In genomic region chr3:52308308-52308707, GRCh38 we compare ENCODE assay signal across 21 cellular contexts. TPM values are rescaled to one million over a fixed set of nuclear protein-coding genes. Genes with fewer than 3 reads are reported as not detected.
A peak's percentile ranks its signal among the peaks of the same experiment; 100 is the strongest.
DNase-seq lines count a peak whose midpoint lies in the region; ATAC-seq, FAIRE-seq and TF ChIP-seq lines count a peak whose summit lies in the region.
"Had no signal": no experiment of that assay in that cellular context is flagged by ENCODE, and none has a peak within 500 bp of the region (broad histone marks: within the 10 kb centered on the region; RNA-seq: fewer than 3 reads in every experiment).

No MANE protein-coding gene starts in this region.

- H3K9ac ChIP-seq in SK-N-SH, result no peak overlapping the region

- H3K4me3 ChIP-seq in SK-N-SH (ENCODE audit: low read depth in 2 of 2, low read length in 1 of 2), result no peak overlapping the region
- H3K4me3 ChIP-seq: breast epithelium, left lung had no signal

- H4K20me1 ChIP-seq in SK-N-SH (ENCODE audit: insufficient read depth), result no peaks in the 10 kb centered on the region

- CTCF ChIA-PET in CD4-positive, alpha-beta T cell (lab: Charles Lee), result no interaction called here
- CTCF ChIA-PET in SK-N-SH (lab: Yijun Ruan, JAX), result interaction anchor here (0.7 to 2.9 kb wide), 3 partner anchors 20 to 88 kb away, joined by 3 to 16 read pairs (median 3); no protein-coding TSS in a partner anchor
- CTCF ChIA-PET in WTC11 (lab: Charles Lee), result interaction anchor here (0.7 kb wide), 1 partner anchor 80 kb away, joined by 5 read pairs; no protein-coding TSS in a partner anchor

- H3K4me1 ChIP-seq in SK-N-SH (ENCODE audit: control insufficient read depth in 1 of 2, insufficient read depth in 2 of 2, low read depth in 1 of 2, low read length in 1 of 2), result peaks cover 9 to 79% of the 10 kb centered on the region in 2 experiments; a peak in 3 of 4 replicates
- H3K4me1 ChIP-seq: breast epithelium had no signal

- H3K4me2 ChIP-seq in SK-N-SH, result no peak overlapping the region

- no peak for ATAC-seq in CD4-positive, alpha-beta T cell (ENCODE audit: poor library complexity)
- ATAC-seq in effector memory CD8-positive, alpha-beta T cell (replicated peaks), result no peak
- ATAC-seq in WTC11, result no peak
- ATAC-seq in GM19452 (IDR thresholded peaks at IDR 0.05; ENCODE audit: unreplicated experiment), result no peak
- ATAC-seq: left lung had no signal

- H3K27ac ChIP-seq in CD4-positive, alpha-beta T cell (ENCODE audit: low read depth, low read length), result no peak overlapping the region
- H3K27ac ChIP-seq in SK-N-SH (ENCODE audit: low read depth in 2 of 2, low read length in 1 of 2), result peak overlapping the region in 1 of 2 experiments; percentile 98; a peak in 2 of 4 replicates
- H3K27ac ChIP-seq: breast epithelium, epithelial cell of prostate, left lung, RWPE1 had no signal

- POLR2A ChIA-PET in CD4-positive, alpha-beta T cell (lab: Charles Lee), result interaction anchor here (1.0 kb wide), 1 partner anchor 86 kb away, joined by 3 read pairs; no protein-coding TSS in a partner anchor
- POLR2A ChIA-PET in SK-N-SH (lab: Yijun Ruan, JAX), result interaction anchor here (1.2 to 2.1 kb wide), 3 partner anchors 9 to 30 kb away, joined by 3 to 17 read pairs (median 4); partner anchors contain the start of genes GLYCTK and WDR82
- POLR2A ChIA-PET in WTC11 (lab: Charles Lee), result interaction anchor here (0.5 kb wide), 1 partner anchor 29 kb away, joined by 3 read pairs; no protein-coding TSS in a partner anchor

- no peak for TF ChIP-seq EP300 in SK-N-SH (IDR thresholded peaks at IDR 0.05; ENCODE audit: borderline replicate concordance in 1 of 2, low read depth in 1 of 2, low read length in 1 of 2)

- no peak overlapping the region for H2AFZ ChIP-seq in SK-N-SH (ENCODE audit: low read depth)

- H3K36me3 ChIP-seq in SK-N-SH (replicated peaks in 1 of 2; ENCODE audit: control insufficient read depth in 1 of 2, insufficient read depth in 2 of 2, low read length in 1 of 2), result no peaks in the 10 kb centered on the region
- H3K36me3 ChIP-seq: breast epithelium had no signal

- H3K9me3 ChIP-seq in CD4-positive, alpha-beta T cell (ENCODE audit: control insufficient read depth, low read length), result no peaks in the 10 kb centered on the region
- no peaks in the 10 kb centered on the region for H3K9me3 ChIP-seq in SK-N-SH
- H3K9me3 ChIP-seq: breast epithelium, left lung had no signal

- WGBS in SK-N-SH (ENCODE audit: low lambda C conversion rate), result no CpG with 5 or more reads among the region's 1 CpG

- TF ChIP-seq CTCF in CD4-positive, alpha-beta T cell (IDR thresholded peaks at IDR 0.05), result no peak
- TF ChIP-seq CTCF in nephron progenitor cell (IDR thresholded peaks at IDR 0.05) (no peak), SK-N-SH (IDR thresholded peaks at IDR 0.05) (no peak), WTC11 (IDR thresholded peaks at IDR 0.05) (no peak)

- no peaks in the 10 kb centered on the region for H3K9me2 ChIP-seq in SK-N-SH

- TF ChIP-seq RAD21 in SK-N-SH (IDR thresholded peaks at IDR 0.05; ENCODE audit: low read length), result no peak

- no peaks in the 10 kb centered on the region for H3K9me3 Mint-ChIP-seq in CD4-positive, alpha-beta T cell
- H3K9me3 Mint-ChIP-seq in effector memory CD8-positive, alpha-beta T cell, result no peaks in the 10 kb centered on the region
- H3K9me3 Mint-ChIP-seq in nephron progenitor cell, result no peaks in the 10 kb centered on the region
- H3K9me3 Mint-ChIP-seq in WTC11, result no peaks in the 10 kb centered on the region
- H3K9me3 Mint-ChIP-seq: activated naive CD4-positive, alpha-beta T cell treated with anti-CD3 and anti-CD28 coated beads, Interleukin-2, amount 50 U/mL, for 24 hours; T-helper 1 cell treated with Interleukin-12 subunit alpha and Interleukin-12 subunit beta and Interleukin-4 antibody, amounts not matched to agents 30 μg/mL and 1 μg/mL, for 36 hours had no signal

- H3K4me1 Mint-ChIP-seq in CD4-positive, alpha-beta T cell (ENCODE audit: low read depth), result peaks cover 30% of the 10 kb centered on the region
- peaks cover 40 to 51% of the 10 kb centered on the region in 2 donors for H3K4me1 Mint-ChIP-seq in effector memory CD8-positive, alpha-beta T cell (ENCODE audit: low read depth in 2 of 2)
- H3K4me1 Mint-ChIP-seq in nephron progenitor cell, result peaks cover 27% of the 10 kb centered on the region
- no peaks in the 10 kb centered on the region for H3K4me1 Mint-ChIP-seq in WTC11

- DNase-seq in CD4-positive, alpha-beta T cell, result no peak
- DNase-seq in HTR-8/SVneo (ENCODE audit: insufficient read length, low spot score) (no peak), nephron progenitor cell (no peak), SK-N-SH (no peak), WTC11 (ENCODE audit: low spot score) (no peak), KG1 (lab: John Stamatoyannopoulos, UW) (no peak)
- DNase-seq in effector memory CD8-positive, alpha-beta T cell, result no peak
- DNase-seq: activated CD4-positive, alpha-beta T cell treated with anti-CD3 and anti-CD28 coated beads, Interleukin-2, amount 50 U/mL, for 48 hours; activated CD4-positive, CD25-positive, alpha-beta regulatory T cell treated with anti-CD3 and anti-CD28 coated beads, Interleukin-2, amount 50 U/mL, for 72 hours; C1 segment of cervical spinal cord; effector CD4-positive, alpha-beta T cell; left lung; mesendoderm; NCI-H1694 had no signal

- H3K27ac Mint-ChIP-seq in CD4-positive, alpha-beta T cell, result peak overlapping the region; percentile 77
- H3K27ac Mint-ChIP-seq in effector memory CD8-positive, alpha-beta T cell, result peak overlapping the region; percentile 92 to 98
- peak overlapping the region; percentile 17 for H3K27ac Mint-ChIP-seq in nephron progenitor cell
- no peak overlapping the region for H3K27ac Mint-ChIP-seq in WTC11
- H3K27ac Mint-ChIP-seq: activated naive CD4-positive, alpha-beta T cell treated with anti-CD3 and anti-CD28 coated beads, Interleukin-2, amount 50 U/mL, for 24 hours; T-helper 1 cell treated with Interleukin-12 subunit alpha and Interleukin-12 subunit beta and Interleukin-4 antibody, amounts not matched to agents 30 μg/mL and 1 μg/mL, for 36 hours had no signal

- no peaks in the 10 kb centered on the region for H3K27me3 ChIP-seq in CD4-positive, alpha-beta T cell (ENCODE audit: control insufficient read depth, insufficient read depth, low read length)
- H3K27me3 ChIP-seq in SK-N-SH (ENCODE audit: insufficient read depth), result no peaks in the 10 kb centered on the region
- H3K27me3 ChIP-seq: breast epithelium, left lung had no signal

- H3K79me2 ChIP-seq in SK-N-SH (ENCODE audit: insufficient read depth), result no peaks in the 10 kb centered on the region

- no peak overlapping the region for H3K4me3 Mint-ChIP-seq in CD4-positive, alpha-beta T cell
- H3K4me3 Mint-ChIP-seq in effector memory CD8-positive, alpha-beta T cell, result no peak overlapping the region
- H3K4me3 Mint-ChIP-seq in nephron progenitor cell, result no peak overlapping the region
- H3K4me3 Mint-ChIP-seq in WTC11, result no peak overlapping the region
- H3K4me3 Mint-ChIP-seq: activated naive CD4-positive, alpha-beta T cell treated with anti-CD3 and anti-CD28 coated beads, Interleukin-2, amount 50 U/mL, for 24 hours; T-helper 1 cell treated with Interleukin-12 subunit alpha and Interleukin-12 subunit beta and Interleukin-4 antibody, amounts not matched to agents 30 μg/mL and 1 μg/mL, for 36 hours had no signal

- H3F3A ChIP-seq in SK-N-SH (replicated peaks; ENCODE audit: insufficient read depth), result no peaks in the 10 kb centered on the region

- peak; percentile 60 for FAIRE-seq in HTR-8/SVneo (lab: Jason Lieb, UNC)
- FAIRE-seq: TTC549 had no signal

- intact Hi-C loops in CD4-positive, alpha-beta T cell (cut with DNase I, micrococcal nuclease), result no loop called here

- peaks cover 18% of the 10 kb centered on the region for H3K36me3 Mint-ChIP-seq in CD4-positive, alpha-beta T cell (ENCODE audit: low read depth)
- H3K36me3 Mint-ChIP-seq in effector memory CD8-positive, alpha-beta T cell (ENCODE audit: insufficient read depth), result peaks cover 12% of the 10 kb centered on the region
- H3K36me3 Mint-ChIP-seq in nephron progenitor cell (ENCODE audit: low read depth) (no peaks in the 10 kb centered on the region), WTC11 (no peaks in the 10 kb centered on the region)

- no peaks in the 10 kb centered on the region for H3K27me3 Mint-ChIP-seq in CD4-positive, alpha-beta T cell
- H3K27me3 Mint-ChIP-seq in effector memory CD8-positive, alpha-beta T cell, result no peaks in the 10 kb centered on the region
- H3K27me3 Mint-ChIP-seq in nephron progenitor cell (ENCODE audit: low read depth, poor library complexity) (peaks cover 31% of the 10 kb centered on the region), WTC11 (ENCODE audit: low read depth) (peaks cover 9% of the 10 kb centered on the region)
- H3K27me3 Mint-ChIP-seq: activated naive CD4-positive, alpha-beta T cell treated with anti-CD3 and anti-CD28 coated beads, Interleukin-2, amount 50 U/mL, for 24 hours had no signal

TF ChIP-seq in WTC11, 78 proteins besides CTCF, POLR2A, EP300 and RAD21 (continues in another document):
- no peak for TF ChIP-seq ATF1 (CRISPR knock-in tag; IDR thresholded peaks at IDR 0.05)
- no peak for TF ChIP-seq CREM (CRISPR knock-in tag; IDR thresholded peaks at IDR 0.05)
- no peak for TF ChIP-seq PRRX2 (CRISPR knock-in tag; IDR thresholded peaks at IDR 0.05)
- TF ChIP-seq HMGA2 (CRISPR knock-in tag; IDR thresholded peaks at IDR 0.05), result no peak

RNA-seq across cellular contexts. Expression of gene DNAH1, which starts 7.8 kb away (rescaled TPM):
- total RNA-seq in CD4-positive, alpha-beta T cell, result 10 to 100 TPM; 49.7 to 50.7 TPM
- 5.1 and 6.7 TPM in 2 replicates for polyA plus RNA-seq in SK-N-SH (2012; rRNA removed)
- 1.2 and 1.4 TPM in 2 replicates for polyA plus RNA-seq in SK-N-SH (2012; cell fraction: cytosol; rRNA removed)
- 34.4 and 46.8 TPM in 2 replicates for polyA plus RNA-seq in SK-N-SH (2012; cell fraction: nucleus; rRNA removed)
- total RNA-seq in WTC11 (2021), result 1.5 to 3.7 TPM (median 2.8 TPM) in 3 replicates

RNA-seq across cellular contexts. Expression of gene GLYCTK, which starts 20.7 kb away (rescaled TPM):
- 10 to 100 TPM; 24.4 to 24.6 TPM for total RNA-seq in CD4-positive, alpha-beta T cell
- polyA plus RNA-seq in SK-N-SH (2012; rRNA removed), result 16.8 and 18.8 TPM in 2 replicates
- polyA plus RNA-seq in SK-N-SH (2012; cell fraction: cytosol; rRNA removed), result 4.5 and 7.4 TPM in 2 replicates
- 76.2 and 100 TPM in 2 replicates for polyA plus RNA-seq in SK-N-SH (2012; cell fraction: nucleus; rRNA removed)
- total RNA-seq in WTC11 (2021), result 5.8 to 8.7 TPM (median 6.2 TPM) in 3 replicates

RNA-seq across cellular contexts. Expression of gene WDR82, which starts 29.9 kb away (rescaled TPM):
- total RNA-seq in CD4-positive, alpha-beta T cell, result 100 to 1,000 TPM; 114 TPM
- polyA plus RNA-seq in SK-N-SH (2012; rRNA removed), result 41.2 and 57.8 TPM in 2 replicates
- 55.6 and 67.2 TPM in 2 replicates for polyA plus RNA-seq in SK-N-SH (2012; cell fraction: cytosol; rRNA removed)
- 11.1 and 24.5 TPM in 2 replicates for polyA plus RNA-seq in SK-N-SH (2012; cell fraction: nucleus; rRNA removed)
- 64.6 to 69.7 TPM (median 64.9 TPM) in 3 replicates for total RNA-seq in WTC11 (2021)

Comparison
In these comparisons a context has a peak if more than half of its experiments do, and no peak if none do; other contexts are left out.
1. RNA of gene DNAH1, which starts 7.8 kb away (total RNA-seq): 49.7 to 50.7 TPM in CD4-positive, alpha-beta T cell; 1.5 to 3.7 TPM in WTC11; every median in the first group is over 10 times any median in the second.